1 cellular context compared by ENCODE assay signal in the genomic region with DNA sequence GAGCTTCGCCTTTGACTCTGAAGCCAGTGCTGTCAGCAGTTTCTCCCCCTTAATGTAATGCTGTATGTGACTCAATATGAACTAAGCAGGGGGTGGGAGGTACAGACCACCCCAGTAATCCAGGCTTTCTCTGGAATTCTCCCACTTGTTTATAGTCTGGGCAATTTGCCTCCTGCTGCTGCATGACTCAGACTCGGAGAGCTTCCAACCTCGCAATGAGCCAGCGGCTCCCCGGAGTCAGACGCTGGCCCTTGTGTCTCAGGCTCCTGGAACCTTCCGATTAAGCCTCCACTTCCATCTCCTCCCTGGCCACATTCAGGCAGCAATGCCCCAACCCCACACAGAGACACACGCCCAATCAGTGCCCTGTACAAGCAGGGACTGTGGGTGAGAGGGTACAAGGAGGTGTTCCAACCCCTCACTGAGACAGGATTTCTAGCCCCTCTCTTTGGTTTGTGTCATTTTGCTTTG.
TF ChIP-seq lines count a peak whose summit lies in the region.

No MANE protein-coding gene starts in this region.

TF ChIP-seq in IMR-90, 13 proteins besides CTCF, POLR2A, EP300 and RAD21 (continued from another document):
- no peak for TF ChIP-seq RFX5 (IDR thresholded peaks at IDR 0.05; ENCODE audit: low read depth, low read length)
- peak; percentile 86 for TF ChIP-seq CEBPB (IDR thresholded peaks at IDR 0.05; ENCODE audit: low read depth, low read length)
- TF ChIP-seq, protein P1, sequence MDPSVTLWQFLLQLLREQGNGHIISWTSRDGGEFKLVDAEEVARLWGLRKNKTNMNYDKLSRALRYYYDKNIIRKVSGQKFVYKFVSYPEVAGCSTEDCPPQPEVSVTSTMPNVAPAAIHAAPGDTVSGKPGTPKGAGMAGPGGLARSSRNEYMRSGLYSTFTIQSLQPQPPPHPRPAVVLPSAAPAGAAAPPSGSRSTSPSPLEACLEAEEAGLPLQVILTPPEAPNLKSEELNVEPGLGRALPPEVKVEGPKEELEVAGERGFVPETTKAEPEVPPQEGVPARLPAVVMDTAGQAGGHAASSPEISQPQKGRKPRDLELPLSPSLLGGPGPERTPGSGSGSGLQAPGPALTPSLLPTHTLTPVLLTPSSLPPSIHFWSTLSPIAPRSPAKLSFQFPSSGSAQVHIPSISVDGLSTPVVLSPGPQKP (IDR thresholded peaks at IDR 0.05; ENCODE audit: borderline replicate concordance, low read depth, low read length): no peak
- TF ChIP-seq, protein P2, sequence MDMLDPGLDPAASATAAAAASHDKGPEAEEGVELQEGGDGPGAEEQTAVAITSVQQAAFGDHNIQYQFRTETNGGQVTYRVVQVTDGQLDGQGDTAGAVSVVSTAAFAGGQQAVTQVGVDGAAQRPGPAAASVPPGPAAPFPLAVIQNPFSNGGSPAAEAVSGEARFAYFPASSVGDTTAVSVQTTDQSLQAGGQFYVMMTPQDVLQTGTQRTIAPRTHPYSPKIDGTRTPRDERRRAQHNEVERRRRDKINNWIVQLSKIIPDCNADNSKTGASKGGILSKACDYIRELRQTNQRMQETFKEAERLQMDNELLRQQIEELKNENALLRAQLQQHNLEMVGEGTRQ (IDR thresholded peaks at IDR 0.05; ENCODE audit: low read depth, low read length): no peak
TF ChIP-seq in IMR-90: peak in this region for 9.
